ENCODE assay signal across 13 cellular contexts in genomic region chr10:78542536-78542935, GRCh38.
DNase-seq lines count a peak whose midpoint lies in the region; ATAC-seq and TF ChIP-seq lines count a peak whose summit lies in the region.
"Had no signal": no experiment of that assay in that cellular context is flagged by ENCODE, and none has a peak within 500 bp of the region (broad histone marks: within the 10 kb centered on the region; RNA-seq: fewer than 3 reads in every experiment).

No MANE protein-coding gene starts in this region.

- no peak for TF ChIP-seq CTCF in Peyer's patch (IDR thresholded peaks at IDR 0.05)
- no peak for TF ChIP-seq CTCF in sigmoid colon (IDR thresholded peaks at IDR 0.05)
- no peak for TF ChIP-seq CTCF in psoas muscle (IDR thresholded peaks at IDR 0.05)

- TF ChIP-seq POLR2A in Peyer's patch (IDR thresholded peaks at IDR 0.05) (no peak), sigmoid colon (IDR thresholded peaks at IDR 0.05) (no peak)

- H3K27ac Mint-ChIP-seq in activated CD4-positive, alpha-beta memory T cell treated with anti-CD3 and anti-CD28 coated beads, Interleukin-2, amount 10 ng/mL, durations not matched to agents 7 days and 5 days = peak overlapping the region; percentile 33
- H3K27ac Mint-ChIP-seq in activated CD4-positive, alpha-beta memory T cell treated with anti-CD3 and anti-CD28 coated beads for 36 hours = no peak overlapping the region

- peaks cover 0 to 33% (median 3%) of the 10 kb centered on the region in 4 donors for H3K4me1 ChIP-seq in Peyer's patch
- H3K4me1 ChIP-seq in sigmoid colon = peaks cover 0 to 59% (median 48%) of the 10 kb centered on the region in 4 donors
- peaks cover 16% of the 10 kb centered on the region for H3K4me1 ChIP-seq in psoas muscle

- H3K9me3 Mint-ChIP-seq in activated CD4-positive, alpha-beta memory T cell treated with anti-CD3 and anti-CD28 coated beads, Interleukin-2, amount 10 ng/mL, durations not matched to agents 7 days and 5 days = no peaks in the 10 kb centered on the region
- H3K9me3 Mint-ChIP-seq in activated CD4-positive, alpha-beta memory T cell treated with anti-CD3 and anti-CD28 coated beads for 36 hours = peaks cover 9% of the 10 kb centered on the region

- POLR2A ChIA-PET in activated CD4-positive, alpha-beta memory T cell treated with anti-CD3 and anti-CD28 coated beads, Interleukin-2, amount 10 ng/mL, durations not matched to agents 7 days and 5 days (lab: Charles Lee) = no interaction called here
- POLR2A ChIA-PET in activated CD4-positive, alpha-beta memory T cell treated with anti-CD3 and anti-CD28 coated beads for 36 hours (lab: Charles Lee) = no interaction called here

- CTCF ChIA-PET in activated CD4-positive, alpha-beta memory T cell treated with anti-CD3 and anti-CD28 coated beads, Interleukin-2, amount 10 ng/mL, durations not matched to agents 7 days and 5 days (lab: Charles Lee) = no interaction called here
- CTCF ChIA-PET in activated CD4-positive, alpha-beta memory T cell treated with anti-CD3 and anti-CD28 coated beads for 36 hours (lab: Charles Lee) = interaction anchor here (0.6 kb wide), 1 partner anchor 614 kb away, joined by 3 read pairs; no protein-coding TSS in a partner anchor

- peak overlapping the region in 3 of 4 donors; percentile 1 to 76 (median 64) for H3K27ac ChIP-seq in Peyer's patch
- H3K27ac ChIP-seq in sigmoid colon = peak overlapping the region; percentile 54 to 78 (median 63)
- no peak overlapping the region for H3K27ac ChIP-seq in psoas muscle

- H3K36me3 Mint-ChIP-seq in activated CD4-positive, alpha-beta memory T cell treated with anti-CD3 and anti-CD28 coated beads, Interleukin-2, amount 10 ng/mL, durations not matched to agents 7 days and 5 days (ENCODE audit: low read depth) = no peaks in the 10 kb centered on the region
- H3K36me3 Mint-ChIP-seq in activated CD4-positive, alpha-beta memory T cell treated with anti-CD3 and anti-CD28 coated beads for 36 hours = no peaks in the 10 kb centered on the region

- whole genome bisulfite sequencing in sigmoid colon, 2 donors = 79 to 86% methylated on average over 7 of the region's 7 CpGs
- 71 to 82% (median 75%) methylated on average over 7 of the region's 7 CpGs for WGBS in psoas muscle, 3 donors

- peaks cover 7% of the 10 kb centered on the region for H3K27me3 Mint-ChIP-seq in activated CD4-positive, alpha-beta memory T cell treated with anti-CD3 and anti-CD28 coated beads, Interleukin-2, amount 10 ng/mL, durations not matched to agents 7 days and 5 days
- H3K27me3 Mint-ChIP-seq in activated CD4-positive, alpha-beta memory T cell treated with anti-CD3 and anti-CD28 coated beads for 36 hours = peaks cover 9% of the 10 kb centered on the region

- H3K4me3 Mint-ChIP-seq in activated CD4-positive, alpha-beta memory T cell treated with anti-CD3 and anti-CD28 coated beads, Interleukin-2, amount 10 ng/mL, durations not matched to agents 7 days and 5 days = no peak overlapping the region
- no peak overlapping the region for H3K4me3 Mint-ChIP-seq in activated CD4-positive, alpha-beta memory T cell treated with anti-CD3 and anti-CD28 coated beads for 36 hours

- intact Hi-C loops in activated CD4-positive, alpha-beta memory T cell treated with anti-CD3 and anti-CD28 coated beads for 36 hours (cut with micrococcal nuclease) = no loop called here
- intact Hi-C loops in sigmoid colon (cut with DNase I) (no loop called here), sciatic nerve (cut with DNase I) (no loop called here), psoas muscle (cut with DNase I) (no loop called here)

- no peak for DNase-seq in activated CD4-positive, alpha-beta memory T cell treated with anti-CD3 and anti-CD28 coated beads, Interleukin-2, amount 10 ng/mL, durations not matched to agents 7 days and 5 days
- no peak for DNase-seq in activated CD4-positive, alpha-beta memory T cell treated with anti-CD3 and anti-CD28 coated beads for 36 hours
- DNase-seq in Peyer's patch (no peak), islet precursor cell (peak; percentile 51), sigmoid colon (peak; percentile 56), sciatic nerve (ENCODE audit: low spot score) (no peak), psoas muscle (no peak)
- DNase-seq: activated gamma-delta T cell; foreskin fibroblast; NCI-H2029 treated with DMSO at 0.1 percent for 48 hours; NCI-H774; stimulated activated CD4-positive, alpha-beta T cell treated with anti-CD3 and anti-CD28 coated beads, Interleukin-4, amount 100 ng/mL, for 24 hours had no signal

- H3K4me1 Mint-ChIP-seq in activated CD4-positive, alpha-beta memory T cell treated with anti-CD3 and anti-CD28 coated beads, Interleukin-2, amount 10 ng/mL, durations not matched to agents 7 days and 5 days = peaks cover 12% of the 10 kb centered on the region
- peaks cover 15% of the 10 kb centered on the region for H3K4me1 Mint-ChIP-seq in activated CD4-positive, alpha-beta memory T cell treated with anti-CD3 and anti-CD28 coated beads for 36 hours (ENCODE audit: low read depth)

- TF ChIP-seq EP300 in sigmoid colon (IDR thresholded peaks at IDR 0.05) = no peak

- H3K36me3 ChIP-seq in Peyer's patch (no peaks in the 10 kb centered on the region), sigmoid colon (no peaks in the 10 kb centered on the region), psoas muscle (ENCODE audit: insufficient read depth in 1 of 2, low read depth in 1 of 2) (no peaks in the 10 kb centered on the region)

- H3K9me3 ChIP-seq in Peyer's patch (no peaks in the 10 kb centered on the region), sigmoid colon (no peaks in the 10 kb centered on the region), psoas muscle (no peaks in the 10 kb centered on the region)

- H3K27me3 ChIP-seq in Peyer's patch (no peaks in the 10 kb centered on the region), sigmoid colon (no peaks in the 10 kb centered on the region), psoas muscle (ENCODE audit: insufficient read depth in 3 of 3, low read length in 2 of 3) (no peaks in the 10 kb centered on the region)

- no peak for ATAC-seq in sciatic nerve
- ATAC-seq in psoas muscle = no peak
- ATAC-seq in HG03159 (IDR thresholded peaks at IDR 0.05; ENCODE audit: unreplicated experiment) = no peak

- H3K4me3 ChIP-seq in Peyer's patch (no peak overlapping the region), sigmoid colon (no peak overlapping the region), psoas muscle (no peak overlapping the region)

Comparison
In these comparisons a context has a peak if more than half of its experiments do, and no peak if none do; other contexts are left out.
1. DNase-seq: peak in islet precursor cell (single experiment) and sigmoid colon (single experiment); none in activated CD4-positive, alpha-beta memory T cell treated with anti-CD3 and anti-CD28 coated beads, Interleukin-2, amount 10 ng/mL, durations not matched to agents 7 days and 5 days (single experiment), activated CD4-positive, alpha-beta memory T cell treated with anti-CD3 and anti-CD28 coated beads for 36 hours (single experiment), Peyer's patch (0 of 3), sciatic nerve (single experiment) and psoas muscle (0 of 2).